In genomic region chr10:86566518-86566917, GRCh38 we compare ENCODE assay signal across 7 cellular contexts. TPM values are rescaled to one million over a fixed set of nuclear protein-coding genes. Genes with fewer than 3 reads are reported as not detected.
DNase-seq lines count a peak whose midpoint lies in the region; ATAC-seq and TF ChIP-seq lines count a peak whose summit lies in the region.
"Not testable (repeated sequence)": the region's sequence is repeated elsewhere in the genome, so short reads cannot be mapped to it uniquely, and the experiment has no call there.

No MANE protein-coding gene starts in this region.

- H3K36me3 Mint-ChIP-seq in glutamatergic neuron (ENCODE audit: unreplicated experiment) = not testable (repeated sequence)

- not testable (repeated sequence) for H3K27me3 ChIP-seq in DOHH2 (ENCODE audit: control insufficient read depth, low read length); Loucy (ENCODE audit: insufficient read depth, low read length, poor library complexity, severe bottlenecking)

- not testable (repeated sequence) for H3K9me2 ChIP-seq in DOHH2 (replicated peaks; ENCODE audit: control insufficient read depth, low read length); Loucy (replicated peaks; ENCODE audit: low read depth, low read length)

- H3K9ac ChIP-seq in Loucy (ENCODE audit: low read depth, low read length, poor library complexity, severe bottlenecking) = not testable (repeated sequence)

- not testable (repeated sequence) for H3F3A ChIP-seq in DOHH2 (ENCODE audit: control insufficient read depth, insufficient read depth); Loucy (ENCODE audit: low read depth)

- not testable (repeated sequence) for H3K4me1 ChIP-seq in DOHH2 (ENCODE audit: control insufficient read depth, low read length); Loucy (ENCODE audit: insufficient read depth, low read length, poor library complexity, severe bottlenecking)

- H3K4me3 ChIP-seq in DOHH2 (ENCODE audit: low read length); Loucy (ENCODE audit: low read length, poor library complexity, severe bottlenecking); choroid plexus epithelial cell (ENCODE audit: low read depth, low read length); retinal pigment epithelial cell (ENCODE audit: low read length): not testable (repeated sequence)

- H3K79me2 ChIP-seq in DOHH2 (ENCODE audit: control insufficient read depth, low read length); Loucy (ENCODE audit: insufficient read depth, low read length): not testable (repeated sequence)

- H3K4me1 Mint-ChIP-seq in glutamatergic neuron (ENCODE audit: low read depth, unreplicated experiment) = not testable (repeated sequence)

- not testable (repeated sequence) for H3K36me3 ChIP-seq in DOHH2 (ENCODE audit: control insufficient read depth, low read length); Loucy (ENCODE audit: insufficient read depth, low read length)

- not testable (repeated sequence) for H3K27me3 Mint-ChIP-seq in glutamatergic neuron (ENCODE audit: unreplicated experiment)

- not testable (repeated sequence) for H2AFZ ChIP-seq in Loucy (ENCODE audit: low read length)

- H3K27ac Mint-ChIP-seq in glutamatergic neuron (ENCODE audit: unreplicated experiment) = not testable (repeated sequence)

- not testable (repeated sequence) for H3K4me2 ChIP-seq in DOHH2 (ENCODE audit: low read length); Loucy (ENCODE audit: low read depth, low read length, poor library complexity, severe bottlenecking)

- DNase-seq in choroid plexus epithelial cell (ENCODE audit: low read depth) = peak; percentile 3
- not testable (repeated sequence) for DNase-seq in glutamatergic neuron; retinal pigment epithelial cell (ENCODE audit: low read depth)

- peak; percentile 13 for TF ChIP-seq CTCF in DOHH2 (IDR thresholded peaks at IDR 0.05; ENCODE audit: low read depth, low read length, poor library complexity, severe bottlenecking)
- TF ChIP-seq CTCF in GM12874 (IDR thresholded peaks at IDR 0.05; ENCODE audit: insufficient read depth, low read depth, low read length) = peak; percentile 17; the same call in 1 of the 2 replicates
- TF ChIP-seq CTCF in Loucy (conservative IDR thresholded peaks at IDR 0.05; ENCODE audit: low read length) = peak; percentile 16; the same call in 1 of the 2 replicates
- TF ChIP-seq CTCF in choroid plexus epithelial cell (conservative IDR thresholded peaks at IDR 0.05; ENCODE audit: low read depth, low read length) = not testable (repeated sequence)
- TF ChIP-seq CTCF in glutamatergic neuron (IDR thresholded peaks at IDR 0.05; ENCODE audit: partially characterized antibody, unreplicated experiment) = peak; percentile 36
- TF ChIP-seq CTCF in retinal pigment epithelial cell (conservative IDR thresholded peaks at IDR 0.05; ENCODE audit: low read depth, low read length) = peak; percentile 8

- not testable (repeated sequence) for H3K9me3 ChIP-seq in DOHH2 (ENCODE audit: control insufficient read depth, insufficient read depth, low read length); Loucy (ENCODE audit: insufficient read depth, low read depth, low read length)

- not testable (repeated sequence) for H3K27ac ChIP-seq in DOHH2 (ENCODE audit: low read depth, low read length)

- H4K20me1 ChIP-seq in DOHH2 (ENCODE audit: control insufficient read depth, insufficient read depth, low read depth, low read length); Loucy (ENCODE audit: insufficient read depth, low read length, poor library complexity, severe bottlenecking): not testable (repeated sequence)

- peak; percentile 40; the same call in 1 of the 3 replicates for ATAC-seq in SK-N-SH treated with all-trans-retinoic acid at 6 μM for 48 hours

- not testable (repeated sequence) for H3K4me3 Mint-ChIP-seq in glutamatergic neuron (ENCODE audit: unreplicated experiment)

- H3K9me3 Mint-ChIP-seq in glutamatergic neuron (ENCODE audit: unreplicated experiment) = not testable (repeated sequence)

RNA-seq across cellular contexts. Expression of gene WAPL, which starts 44.9 kb away (rescaled TPM):
- 33.4 TPM for total RNA-seq in glutamatergic neuron (ENCODE audit: unreplicated experiment)
